ENCODE assay signal across 14 cellular contexts in genomic region chr4:83386931-83387897, GRCh38. TPM values are rescaled to one million over a fixed set of nuclear protein-coding genes. Genes with fewer than 3 reads are reported as not detected.
DNase-seq lines count a peak whose midpoint lies in the region; ATAC-seq, FAIRE-seq and TF ChIP-seq lines count a peak whose summit lies in the region.
"Had no signal": no experiment of that assay in that cellular context is flagged by ENCODE, and none has a peak within 500 bp of the region (broad histone marks: within the 10 kb centered on the region; RNA-seq: fewer than 3 reads in every experiment).

No MANE protein-coding gene starts in this region.

- H3K4me1 ChIP-seq in CD4-positive, CD25-positive, alpha-beta regulatory T cell (ENCODE audit: control insufficient read depth, insufficient read depth, low read length, poor library complexity, severe bottlenecking): peaks cover 5% of the 10 kb centered on the region
- peaks cover 34% of the 10 kb centered on the region for H3K4me1 ChIP-seq in Karpas-422 (ENCODE audit: low read length)
- peaks cover 5 to 13% (median 9%) of the 10 kb centered on the region in 4 experiments; a peak in 6 of 7 replicates for H3K4me1 ChIP-seq in H1 (replicated peaks in 1 of 4; ENCODE audit: control insufficient read depth in 3 of 4, insufficient read depth in 4 of 4, low read length in 3 of 4)
- peaks cover 6% of the 10 kb centered on the region for H3K4me1 ChIP-seq in mesodermal cell (ENCODE audit: control insufficient read depth, insufficient read depth, low read length, poor library complexity, severe bottlenecking)

- H3K23ac ChIP-seq in H1 (ENCODE audit: insufficient read length): no peak overlapping the region

- no peaks in the 10 kb centered on the region for H3K23me2 ChIP-seq in H1 (ENCODE audit: low read depth, low read length)

- no peak overlapping the region for H4K91ac ChIP-seq in H1 (replicated peaks; ENCODE audit: insufficient read length, low read length)

- H3K9me2 ChIP-seq in Karpas-422 (replicated peaks; ENCODE audit: insufficient read depth, low read length): no peaks in the 10 kb centered on the region

- H2BK5ac ChIP-seq in H1 (ENCODE audit: low read depth, low read length): no peak overlapping the region

- H3K4me3 Mint-ChIP-seq in CD4-positive, CD25-positive, alpha-beta regulatory T cell: no peak overlapping the region
- no peak overlapping the region for H3K4me3 Mint-ChIP-seq in activated T-cell treated with anti-CD3 and anti-CD28 coated beads, Interleukin-2, amount 50 U/mL, for 4 hours
- H3K4me3 Mint-ChIP-seq: activated naive CD4-positive, alpha-beta T cell treated with anti-CD3 and anti-CD28 coated beads for 36 hours; immature natural killer cell had no signal

- H3K4ac ChIP-seq in H1 (replicated peaks; ENCODE audit: insufficient read length, low read depth, low read length): no peak overlapping the region

- H3K27me3 Mint-ChIP-seq in CD4-positive, CD25-positive, alpha-beta regulatory T cell: peaks cover 9% of the 10 kb centered on the region
- H3K27me3 Mint-ChIP-seq in activated T-cell treated with anti-CD3 and anti-CD28 coated beads, Interleukin-2, amount 50 U/mL, for 4 hours (ENCODE audit: low read depth): no peaks in the 10 kb centered on the region

- H3K9me3 ChIP-seq in CD4-positive, CD25-positive, alpha-beta regulatory T cell (ENCODE audit: control insufficient read depth in 2 of 2, low read length in 2 of 2): no peaks in the 10 kb centered on the region
- no peaks in the 10 kb centered on the region for H3K9me3 ChIP-seq in Karpas-422 (ENCODE audit: low read length)
- no peaks in the 10 kb centered on the region for H3K9me3 ChIP-seq in H1 (ENCODE audit: insufficient read depth in 2 of 2, low read depth in 1 of 2, low read length in 1 of 2)
- no peaks in the 10 kb centered on the region for H3K9me3 ChIP-seq in mesodermal cell (ENCODE audit: control insufficient read depth, low read length)
- H3K9me3 ChIP-seq: sigmoid colon, stomach had no signal

- H3K9ac ChIP-seq in Karpas-422 (ENCODE audit: low read length): no peak overlapping the region; the same call in 1 of the 2 replicates
- no peak overlapping the region for H3K9ac ChIP-seq in H1 (replicated peaks in 1 of 4; ENCODE audit: extremely low read depth in 1 of 4, low read depth in 3 of 4, low read length in 3 of 4)

- no peak overlapping the region for H3K14ac ChIP-seq in H1 (ENCODE audit: insufficient read length)

- H2BK20ac ChIP-seq in H1 (ENCODE audit: low read length): no peak overlapping the region

- no peak for TF ChIP-seq EP300 in H1 (IDR thresholded peaks at IDR 0.05; ENCODE audit: borderline replicate concordance in 1 of 2, low read depth in 2 of 2, low read length in 2 of 2)

- H3K18ac ChIP-seq in H1 (ENCODE audit: extremely low read depth, low read length): no peak overlapping the region

- H2BK12ac ChIP-seq in H1 (ENCODE audit: low read depth, low read length): no peak overlapping the region

- no peak overlapping the region for H2BK120ac ChIP-seq in H1 (replicated peaks; ENCODE audit: low read depth, low read length)

- peak overlapping the region; percentile 77 to 87 (median 84) for H3K27ac Mint-ChIP-seq in CD4-positive, CD25-positive, alpha-beta regulatory T cell
- H3K27ac Mint-ChIP-seq: activated naive CD4-positive, alpha-beta T cell treated with anti-CD3 and anti-CD28 coated beads for 36 hours had no signal

- no peak overlapping the region for H4K5ac ChIP-seq in H1 (ENCODE audit: insufficient read length, low read depth, low read length)

- no peak for TF ChIP-seq POLR2A in H1 (IDR thresholded peaks at IDR 0.05; ENCODE audit: control extremely low read depth in 1 of 2, low read depth in 2 of 2, low read length in 2 of 2)

- H4K20me1 ChIP-seq in Karpas-422 (ENCODE audit: insufficient read depth, low read depth, low read length) (no peaks in the 10 kb centered on the region), H1 (replicated peaks in 1 of 2; ENCODE audit: control insufficient read depth in 1 of 2, insufficient read depth in 2 of 2, low read length in 2 of 2) (peaks cover 0 to 8% of the 10 kb centered on the region in 2 experiments)

- no peak overlapping the region for H3K56ac ChIP-seq in H1 (replicated peaks; ENCODE audit: insufficient read length, low read depth, low read length)

- peak; percentile 4 to 20 (median 7); a peak in 2 of 4 replicates for TF ChIP-seq CTCF in H1 (IDR thresholded peaks at IDR 0.05; ENCODE audit: control extremely low read depth in 1 of 3, insufficient read depth in 1 of 3, low read depth in 1 of 3, low read length in 3 of 3)

- peaks cover 0 to 16% (median 12%) of the 10 kb centered on the region in 4 donors for H3K4me1 Mint-ChIP-seq in CD4-positive, CD25-positive, alpha-beta regulatory T cell
- peaks cover 19% of the 10 kb centered on the region for H3K4me1 Mint-ChIP-seq in activated T-cell treated with anti-CD3 and anti-CD28 coated beads, Interleukin-2, amount 50 U/mL, for 4 hours (ENCODE audit: low read depth)

- no peak overlapping the region for H2AK5ac ChIP-seq in H1 (ENCODE audit: low read depth, low read length)

- H4K8ac ChIP-seq in H1 (ENCODE audit: extremely low read depth, insufficient read depth, low read length): no peak overlapping the region

- H2BK15ac ChIP-seq in H1 (ENCODE audit: low read length): no peak overlapping the region

- no peak overlapping the region for H3K4me3 ChIP-seq in CD4-positive, CD25-positive, alpha-beta regulatory T cell (ENCODE audit: low read depth, low read length)
- H3K4me3 ChIP-seq in Karpas-422 (ENCODE audit: low read length) (no peak overlapping the region), H1 (ENCODE audit: extremely low read depth in 1 of 4, insufficient read depth in 2 of 4, low read depth in 3 of 4, low read length in 4 of 4) (no peak overlapping the region), mesodermal cell (ENCODE audit: extremely low read depth, insufficient read depth, low read length, poor library complexity, severe bottlenecking) (no peak overlapping the region)
- H3K4me3 ChIP-seq: sigmoid colon, stomach had no signal

- no peak for ATAC-seq in CD4-positive, CD25-positive, alpha-beta regulatory T cell (ENCODE audit: low read depth in 2 of 2)
- ATAC-seq in HG03342 (IDR thresholded peaks at IDR 0.05; ENCODE audit: unreplicated experiment) (no peak), GM21360 (IDR thresholded peaks at IDR 0.05; ENCODE audit: unreplicated experiment) (no peak), HG03571 (IDR thresholded peaks at IDR 0.05; ENCODE audit: unreplicated experiment) (no peak)
- no peak for ATAC-seq in activated T-cell treated with anti-CD3 and anti-CD28 coated beads, Interleukin-2, amount 50 U/mL, for 4 hours

- peak overlapping the region; percentile 75 for H2AFZ ChIP-seq in Karpas-422 (ENCODE audit: low read length)
- H2AFZ ChIP-seq in H1 (ENCODE audit: low read length): no peak overlapping the region; the same call in 1 of the 2 replicates

- POLR2A ChIA-PET in H1 (lab: Charles Lee; ENCODE audit: partially characterized antibody): no interaction called here

- H3K9me3 Mint-ChIP-seq in CD4-positive, CD25-positive, alpha-beta regulatory T cell: peaks cover 0 to 2% (median 0%) of the 10 kb centered on the region in 7 donors
- H3K9me3 Mint-ChIP-seq in activated T-cell treated with anti-CD3 and anti-CD28 coated beads, Interleukin-2, amount 50 U/mL, for 4 hours: no peaks in the 10 kb centered on the region
- H3K9me3 Mint-ChIP-seq: activated naive CD4-positive, alpha-beta T cell treated with anti-CD3 and anti-CD28 coated beads for 36 hours; immature natural killer cell had no signal

- CTCF ChIA-PET in H1 (lab: Charles Lee; ENCODE audit: partially characterized antibody): interaction anchor here (1.0 to 3.1 kb wide), 10 partner anchors 9 to 107 kb away, joined by 3 to 20 read pairs (median 4); partner anchors contain the start of genes HELQ and MRPS18C

- 51 to 88% methylated on average over 1 to 6 of the region's 6 CpGs for WGBS in H1 (ENCODE audit: extremely low coverage in 1 of 2, insufficient coverage in 1 of 2, insufficient read length in 1 of 2, insufficient replicate concordance in 2 of 2, low coverage in 1 of 2, low lambda C conversion rate in 2 of 2, missing lambda C conversion rate in 1 of 2), 2 experiments
- WGBS in mesodermal cell (ENCODE audit: insufficient coverage in 2 of 2), 2 experiments: 72 to 75% methylated on average over 2 to 3 of the region's 6 CpGs

- no peaks in the 10 kb centered on the region for H3K36me3 Mint-ChIP-seq in CD4-positive, CD25-positive, alpha-beta regulatory T cell
- no peaks in the 10 kb centered on the region for H3K36me3 Mint-ChIP-seq in activated T-cell treated with anti-CD3 and anti-CD28 coated beads, Interleukin-2, amount 50 U/mL, for 4 hours (ENCODE audit: insufficient read depth)
- H3K36me3 Mint-ChIP-seq: immature natural killer cell had no signal

- no peaks in the 10 kb centered on the region for H3K79me1 ChIP-seq in H1 (ENCODE audit: low read depth, low read length)

- H3K36me3 ChIP-seq in CD4-positive, CD25-positive, alpha-beta regulatory T cell (ENCODE audit: control insufficient read depth, insufficient read depth, low read length): no peaks in the 10 kb centered on the region
- H3K36me3 ChIP-seq in Karpas-422 (ENCODE audit: insufficient read depth, low read length) (no peaks in the 10 kb centered on the region), H1 (ENCODE audit: control insufficient read depth in 2 of 4, insufficient read depth in 4 of 4, low read length in 3 of 4) (no peaks in the 10 kb centered on the region), mesodermal cell (ENCODE audit: control insufficient read depth, insufficient read depth, low read length) (no peaks in the 10 kb centered on the region)
- H3K36me3 ChIP-seq: sigmoid colon, stomach had no signal

- peak; percentile 8 to 29; a peak in 2 of 4 replicates for TF ChIP-seq RAD21 in H1 (IDR thresholded peaks at IDR 0.05 in 1 of 2, conservative IDR thresholded peaks at IDR 0.05 in 1 of 2; ENCODE audit: low read depth in 2 of 2, low read length in 2 of 2)

- DNase-seq in CD4-positive, CD25-positive, alpha-beta regulatory T cell: no peak
- DNase-seq in Karpas-422: no peak
- DNase-seq in H1 (ENCODE audit: low read depth in 1 of 2, low spot score in 2 of 2): no peak
- DNase-seq in activated T-cell treated with anti-CD3 and anti-CD28 coated beads, Interleukin-2, amount 50 U/mL, for 4 hours: no peak
- DNase-seq: immature natural killer cell, NCI-H2171, sigmoid colon, stomach had no signal

- no peak overlapping the region for H3K27ac ChIP-seq in CD4-positive, CD25-positive, alpha-beta regulatory T cell (ENCODE audit: insufficient read depth, low read length, poor library complexity, severe bottlenecking)
- peak overlapping the region; percentile 77 for H3K27ac ChIP-seq in Karpas-422 (ENCODE audit: low read length)
- no peak overlapping the region for H3K27ac ChIP-seq in H1 (ENCODE audit: low read depth, low read length)
- H3K27ac ChIP-seq in mesodermal cell (ENCODE audit: low read depth, low read length, severe bottlenecking): peak overlapping the region; percentile 89
- H3K27ac ChIP-seq: C4-2B, stomach had no signal

- H3K79me2 ChIP-seq in Karpas-422 (ENCODE audit: low read length) (no peaks in the 10 kb centered on the region), H1 (ENCODE audit: control insufficient read depth in 1 of 2, insufficient read depth in 2 of 2, low read length in 2 of 2) (no peaks in the 10 kb centered on the region)

- FAIRE-seq in H1 (lab: Jason Lieb, UNC): no peak

- H3K4me2 ChIP-seq in Karpas-422 (ENCODE audit: low read depth, low read length, poor library complexity, severe bottlenecking) (peak overlapping the region; percentile 32), H1 (ENCODE audit: insufficient read depth in 1 of 2, low read depth in 2 of 2, low read length in 2 of 2) (no peak overlapping the region; a peak in 1 of 4 replicates)

- no peaks in the 10 kb centered on the region for H3K27me3 ChIP-seq in CD4-positive, CD25-positive, alpha-beta regulatory T cell (ENCODE audit: control insufficient read depth, insufficient read depth, low read length)
- no peaks in the 10 kb centered on the region for H3K27me3 ChIP-seq in Karpas-422 (ENCODE audit: low read length)
- H3K27me3 ChIP-seq in H1 (replicated peaks in 1 of 4; ENCODE audit: control insufficient read depth in 3 of 4, extremely low read depth in 1 of 4, insufficient read depth in 3 of 4, low read length in 3 of 4): peaks cover 21 to 41% (median 32%) of the 10 kb centered on the region in 4 experiments
- H3K27me3 ChIP-seq: sigmoid colon, stomach had no signal

RNA-seq across cellular contexts. Expression of gene HPSE, which starts 52.6 kb away (rescaled TPM):
- total RNA-seq in CD4-positive, CD25-positive, alpha-beta regulatory T cell: 9.1 TPM
- polyA plus RNA-seq in CD4-positive, CD25-positive, alpha-beta regulatory T cell: 10 to 100 TPM in 2 of 4 donors, 1 to 10 TPM in 2; 8.3 to 14.0 (median 10.3) TPM
- 0.11 and 0.15 TPM in 2 replicates for total RNA-seq in Karpas-422 (2014; rRNA removed; shearing (Covaris generic); ENCODE audit: low replicate concordance)
- 5.0 and 5.4 TPM in 2 replicates for total RNA-seq in H1 (2021; fragmentation: NEBNext Ultra II Directional; extraction: Animal tissue kit (Norgen Biotek cat#: 25700))
- polyA plus RNA-seq in H1 (2011; rRNA removed): 1.2 and 1.5 TPM in 2 replicates
- 1.1 TPM for polyA plus RNA-seq in H1 (2011; cell fraction: cytosol; rRNA removed)
- polyA plus RNA-seq in H1 (2011; cell fraction: nucleus; rRNA removed): 1.1 TPM
- 1.7 to 2.2 TPM (median 2.0 TPM) in 4 replicates for polyA plus RNA-seq in H1 (2012, experiment 1 of 2)
- polyA plus RNA-seq in H1 (2012, experiment 2 of 2): 1.4 TPM
- polyA plus RNA-seq in H1 (2013, experiment 1 of 2): 4.5 TPM
- 4.5 TPM for polyA plus RNA-seq in H1 (2013, experiment 2 of 2)
- 1.2 and 2.1 TPM in 2 replicates for polyA minus RNA-seq in H1 (2011; rRNA and poly(A)+ RNA removed)
- 2.7 TPM for polyA minus RNA-seq in H1 (2011; cell fraction: cytosol; rRNA and poly(A)+ RNA removed)
- 1.1 TPM for polyA minus RNA-seq in H1 (2011; cell fraction: nucleus; rRNA and poly(A)+ RNA removed)
- polyA plus RNA-seq in mesodermal cell (2013, experiment 1 of 2): 0.92 TPM
- 0.86 TPM for polyA plus RNA-seq in mesodermal cell (2013, experiment 2 of 2)
- 1 to 10 TPM; 4.2 to 5.6 (median 5.0) TPM for total RNA-seq in activated T-cell treated with anti-CD3 and anti-CD28 coated beads, Interleukin-2, amount 50 U/mL, for 4 hours

Comparison
In these comparisons a context has a peak if more than half of its experiments do, and no peak if none do; other contexts are left out.
1. H3K27ac ChIP-seq: peak in Karpas-422 (single experiment) and mesodermal cell (single experiment); none in CD4-positive, CD25-positive, alpha-beta regulatory T cell (single experiment) and H1 (single experiment).